Comparison of ENCODE assay signal across 26 cellular contexts in genomic region chr13:92959790-92960189, GRCh38.
"Had no signal": no experiment of that assay in that cellular context is flagged by ENCODE, and none has a peak within 500 bp of the region (broad histone marks: within the 10 kb centered on the region; RNA-seq: fewer than 3 reads in every experiment).

No MANE protein-coding gene starts in this region.

- H3K27me3 ChIP-seq: neutrophil, pancreas, spleen, suprapubic skin, testis, tibial artery, transverse colon, upper lobe of right lung, uterus had no signal

- H3K27ac ChIP-seq: neutrophil, pancreas, psoas muscle, skin epidermis, spleen, suprapubic skin, testis, tibial artery, transverse colon, upper lobe of right lung, uterus had no signal

- H3K4me2 ChIP-seq: smooth muscle cell had no signal

- H3K36me3 ChIP-seq: neutrophil, pancreas, spleen, suprapubic skin, tibial artery, transverse colon, upper lobe of right lung, uterus had no signal

- ATAC-seq: naive thymus-derived CD8-positive, alpha-beta T cell; natural killer cell treated with Interleukin-12 subunit alpha and Interleukin-12 subunit beta and Interleukin-15 and Interleukin-18, amount 100 ng/mL, for 72 hours; pancreas; psoas muscle; right cardiac atrium; sciatic nerve; stimulated activated effector memory CD8-positive, alpha-beta T cell treated with anti-CD3 and anti-CD28 coated beads, Interleukin-12 subunit alpha, Interleukin-12 subunit beta, amount 100 ng/mL, for 72 hours; stimulated activated naive B cell treated with anti-CD40 and anti-IgM and Interleukin-4, amounts not matched to agents 10 μg/mL and 1 μg/mL and 100 μg/mL, for 72 hours; upper lobe of right lung had no signal

- H3K9me3 ChIP-seq: neutrophil, pancreas, psoas muscle, testis, tibial artery, transverse colon, upper lobe of right lung, uterus had no signal

- DNase-seq: naive B cell; naive thymus-derived CD8-positive, alpha-beta T cell; nephron progenitor cell; nucleus accumbens; pancreas; psoas muscle; right cardiac atrium; spleen; stimulated activated CD4-positive, alpha-beta T cell treated with anti-CD3 and anti-CD28 coated beads, Interleukin-12 subunit alpha, Interleukin-12 subunit beta, amount 100 ng/mL, for 4 hours; stimulated activated CD4-positive, alpha-beta T cell treated with anti-CD3 and anti-CD28 coated beads, Interleukin-1b, Interleukin-23, amount 100 ng/mL, for 48 hours; stimulated activated CD4-positive, alpha-beta T cell treated with anti-CD3 and anti-CD28 coated beads, Interleukin-4, amount 100 ng/mL, for 24 hours; stimulated activated naive B cell treated with anti-CD40 and anti-IgM and Interleukin-4, amounts not matched to agents 10 μg/mL and 1 μg/mL and 100 μg/mL, for 72 hours; stimulated activated naive CD4-positive, alpha-beta T cell treated with Interleukin-2 at 50 U/mL for 16 hours; substantia nigra; testis; tibial artery; transverse colon; upper lobe of right lung; uterus had no signal

- H3K4me1 ChIP-seq: pancreas, psoas muscle, spleen, suprapubic skin, testis, tibial artery, transverse colon, upper lobe of right lung, uterus had no signal

- H3K4me3 ChIP-seq: pancreas, psoas muscle, skin epidermis, smooth muscle cell, spleen, suprapubic skin, testis, tibial artery, transverse colon, upper lobe of right lung, uterus had no signal

- FAIRE-seq: pancreas had no signal
